Comparison of ENCODE assay signal across 21 cellular contexts in the genomic region with DNA sequence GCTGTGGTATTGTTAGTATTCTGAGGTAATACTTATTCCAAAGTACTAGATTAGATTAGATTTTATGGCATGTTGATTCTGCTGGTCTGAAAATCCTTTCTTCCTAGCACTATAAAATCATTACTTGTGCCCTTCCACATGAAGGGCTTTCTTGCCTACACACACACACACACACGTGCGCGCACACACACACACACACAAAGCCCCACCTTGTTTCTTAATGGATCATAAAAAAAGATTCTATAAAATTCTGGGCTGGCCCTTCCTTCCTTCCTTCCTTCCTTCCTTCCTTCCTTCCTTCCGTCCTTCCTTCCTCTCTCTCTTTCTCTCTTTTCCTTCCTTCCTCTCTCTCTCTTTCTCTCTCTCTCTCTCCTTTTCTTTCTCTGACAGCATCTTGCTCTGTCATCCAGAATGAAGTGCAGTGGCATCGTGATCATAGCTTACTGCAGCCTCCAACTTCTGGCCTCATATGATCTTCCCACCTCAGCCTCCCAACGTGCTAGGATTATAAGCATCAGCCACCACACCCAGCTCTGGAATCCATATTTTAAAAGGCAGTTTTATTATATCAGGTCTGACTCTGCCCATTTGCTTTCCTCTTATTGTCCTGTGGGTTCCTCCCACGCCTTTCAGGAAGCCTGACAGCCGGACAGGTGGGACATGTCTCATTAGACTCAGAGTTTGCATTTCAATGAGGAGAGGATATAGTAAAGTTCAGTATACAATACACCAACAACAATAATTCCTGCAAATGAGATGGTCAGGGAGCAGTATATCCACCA.
"Had no signal": no experiment of that assay in that cellular context is flagged by ENCODE, and none has a peak within 500 bp of the region (broad histone marks: within the 10 kb centered on the region; RNA-seq: fewer than 3 reads in every experiment).

No MANE protein-coding gene starts in this region.

- H3K36me3 ChIP-seq: esophagus muscularis mucosa, gastrocnemius medialis, lower lobe of right lung, pancreas, thyroid gland had no signal

- H3K27me3 Mint-ChIP-seq: activated naive CD4-positive, alpha-beta T cell treated with anti-CD3 and anti-CD28 coated beads, Interleukin-2, amount 10 ng/mL, durations not matched to agents 7 days and 5 days; stimulated activated naive CD8-positive, alpha-beta T cell treated with anti-CD3 and anti-CD28 coated beads, Interleukin-15, Interleukin-2, amounts not matched to agents 100 ng/mL and 50 ng/mL, for 24 hours had no signal

- H3K4me1 Mint-ChIP-seq: activated naive CD4-positive, alpha-beta T cell treated with anti-CD3 and anti-CD28 coated beads, Interleukin-2, amount 10 ng/mL, durations not matched to agents 7 days and 5 days; T-cell had no signal

- DNase-seq: activated CD4-positive, alpha-beta T cell treated with anti-CD3 and anti-CD28 coated beads for 4 hours; activated CD4-positive, alpha-beta T cell treated with anti-CD3 and anti-CD28 coated beads, Interleukin-2, amount 50 U/mL, for 48 hours; activated CD4-positive, CD25-positive, alpha-beta regulatory T cell; activated naive CD4-positive, alpha-beta T cell treated with anti-CD3 and anti-CD28 coated beads, Interleukin-2, amount 10 ng/mL, durations not matched to agents 7 days and 5 days; activated T-cell treated with anti-CD3 and anti-CD28 coated beads, Interleukin-2, amount 50 U/mL, for 48 hours; amygdala; gastrocnemius medialis; left cardiac atrium; lower lobe of right lung; naive thymus-derived CD8-positive, alpha-beta T cell; pancreas; right cardiac atrium; stimulated activated CD4-positive, alpha-beta T cell treated with anti-CD3 and anti-CD28 coated beads, Interleukin-12 subunit alpha, Interleukin-12 subunit beta, amount 100 ng/mL, for 4 hours; stimulated activated CD4-positive, alpha-beta T cell treated with anti-CD3 and anti-CD28 coated beads, Interleukin-4, amount 100 ng/mL, for 4 hours; T-cell; thyroid gland had no signal

- H3K27ac ChIP-seq: coronary artery, gastrocnemius medialis, lower lobe of right lung, pancreas, thyroid gland had no signal

- FAIRE-seq: bronchial epithelial cell, pancreas, TTC549 had no signal

- ATAC-seq: gastrocnemius medialis; left cardiac atrium; lower lobe of right lung; naive thymus-derived CD8-positive, alpha-beta T cell; pancreas; right cardiac atrium; T-cell had no signal

- H3K9me3 Mint-ChIP-seq: activated naive CD4-positive, alpha-beta T cell treated with anti-CD3 and anti-CD28 coated beads, Interleukin-2, amount 10 ng/mL, durations not matched to agents 7 days and 5 days; naive thymus-derived CD8-positive, alpha-beta T cell; stimulated activated naive CD8-positive, alpha-beta T cell treated with anti-CD3 and anti-CD28 coated beads, Interleukin-15, Interleukin-2, amounts not matched to agents 100 ng/mL and 50 ng/mL, for 24 hours; T-cell had no signal

- H3K4me3 ChIP-seq: coronary artery, esophagus muscularis mucosa, gastrocnemius medialis, lower lobe of right lung, pancreas, thyroid gland had no signal

- H3K4me1 ChIP-seq: gastrocnemius medialis, lower lobe of right lung, pancreas had no signal

- H3K27ac Mint-ChIP-seq: activated naive CD4-positive, alpha-beta T cell treated with anti-CD3 and anti-CD28 coated beads, Interleukin-2, amount 10 ng/mL, durations not matched to agents 7 days and 5 days; stimulated activated naive CD8-positive, alpha-beta T cell treated with anti-CD3 and anti-CD28 coated beads, Interleukin-15, Interleukin-2, amounts not matched to agents 100 ng/mL and 50 ng/mL, for 24 hours; T-cell had no signal

- H3K9me3 ChIP-seq: esophagus muscularis mucosa, gastrocnemius medialis, lower lobe of right lung, pancreas, thyroid gland had no signal

- H3K4me3 Mint-ChIP-seq: activated naive CD4-positive, alpha-beta T cell treated with anti-CD3 and anti-CD28 coated beads, Interleukin-2, amount 10 ng/mL, durations not matched to agents 7 days and 5 days; naive thymus-derived CD8-positive, alpha-beta T cell; stimulated activated naive CD8-positive, alpha-beta T cell treated with anti-CD3 and anti-CD28 coated beads, Interleukin-15, Interleukin-2, amounts not matched to agents 100 ng/mL and 50 ng/mL, for 24 hours; T-cell had no signal

- H3K27me3 ChIP-seq: esophagus muscularis mucosa, gastrocnemius medialis, pancreas, thyroid gland had no signal

- H3K36me3 Mint-ChIP-seq: activated naive CD4-positive, alpha-beta T cell treated with anti-CD3 and anti-CD28 coated beads, Interleukin-2, amount 10 ng/mL, durations not matched to agents 7 days and 5 days; naive thymus-derived CD8-positive, alpha-beta T cell; T-cell had no signal
